26 cellular contexts compared by ENCODE assay signal in the genomic region with DNA sequence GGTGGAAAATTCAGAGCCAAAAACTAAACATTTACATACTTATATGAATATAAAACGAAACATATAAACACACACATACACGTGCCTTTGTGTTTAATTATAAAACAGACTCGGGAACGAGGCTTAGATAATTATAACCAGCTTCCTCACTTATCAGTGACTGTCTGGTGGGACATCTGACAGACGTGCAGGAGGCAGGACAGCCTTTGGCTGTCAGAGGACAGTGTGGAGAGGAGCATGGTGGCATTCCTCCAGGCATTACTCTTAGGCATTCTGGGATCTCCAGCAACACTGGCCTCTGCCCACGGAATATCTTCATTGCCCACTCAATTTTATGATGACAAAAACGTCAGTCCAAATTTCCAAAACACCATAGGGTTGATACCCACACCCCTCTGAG.
"Had no signal": no experiment of that assay in that cellular context is flagged by ENCODE, and none has a peak within 500 bp of the region (broad histone marks: within the 10 kb centered on the region; RNA-seq: fewer than 3 reads in every experiment).

No MANE protein-coding gene starts in this region.

- H3K36me3 Mint-ChIP-seq: activated CD4-positive, alpha-beta memory T cell treated with anti-CD3 and anti-CD28 coated beads for 36 hours; naive B cell; stimulated activated memory B cell treated with anti-CD40 and anti-IgM and Interleukin-4, amounts not matched to agents 10 μg/mL and 1 μg/mL and 100 μg/mL, for 72 hours had no signal

- H3K9me3 ChIP-seq: heart right ventricle, lower lobe of right lung, mucosa of descending colon, right lobe of liver, stomach, suprapubic skin, tibial nerve had no signal

- H3K9ac ChIP-seq: parathyroid adenoma had no signal

- H3K4me1 ChIP-seq: parathyroid adenoma, right lobe of liver had no signal

- H3K27ac Mint-ChIP-seq: activated CD4-positive, alpha-beta memory T cell treated with anti-CD3 and anti-CD28 coated beads for 36 hours; activated naive CD4-positive, alpha-beta T cell treated with anti-CD3 and anti-CD28 coated beads for 36 hours; activated T-cell treated with anti-CD3 and anti-CD28 coated beads, Interleukin-2, amount 50 U/mL, for 72 hours; naive B cell; stimulated activated memory B cell treated with anti-CD40 and anti-IgM and Interleukin-4, amounts not matched to agents 10 μg/mL and 1 μg/mL and 100 μg/mL, for 72 hours had no signal

- H3K27me3 ChIP-seq: right lobe of liver had no signal

- ATAC-seq: activated T-cell treated with anti-CD3 and anti-CD28 coated beads, Interleukin-2, amount 50 U/mL, for 72 hours; left colon; lower lobe of right lung; mucosa of descending colon; right lobe of liver; stimulated activated memory B cell treated with anti-CD40 and anti-IgM and Interleukin-4, amounts not matched to agents 10 μg/mL and 1 μg/mL and 100 μg/mL, for 72 hours had no signal

- H3K79me2 ChIP-seq: parathyroid adenoma had no signal

- H3K4me3 ChIP-seq: heart right ventricle, lower lobe of right lung, mucosa of descending colon, right lobe of liver, stomach, suprapubic skin, tibial nerve had no signal

- H3K4me3 Mint-ChIP-seq: activated CD4-positive, alpha-beta memory T cell treated with anti-CD3 and anti-CD28 coated beads for 36 hours; activated naive CD4-positive, alpha-beta T cell treated with anti-CD3 and anti-CD28 coated beads for 36 hours; activated T-cell treated with anti-CD3 and anti-CD28 coated beads, Interleukin-2, amount 50 U/mL, for 72 hours; naive B cell; stimulated activated memory B cell treated with anti-CD40 and anti-IgM and Interleukin-4, amounts not matched to agents 10 μg/mL and 1 μg/mL and 100 μg/mL, for 72 hours had no signal

- H2AFZ ChIP-seq: parathyroid adenoma had no signal

- H3K27ac ChIP-seq: heart right ventricle, lower lobe of right lung, parathyroid adenoma, right lobe of liver, stomach, suprapubic skin, tibial nerve had no signal

- H3K36me3 ChIP-seq: heart right ventricle, lower lobe of right lung, right lobe of liver, stomach, suprapubic skin, tibial nerve had no signal

- DNase-seq: activated CD4-positive, alpha-beta memory T cell treated with anti-CD3 and anti-CD28 coated beads for 36 hours; activated CD4-positive, alpha-beta T cell treated with anti-CD3 and anti-CD28 coated beads for 48 hours; activated effector memory CD4-positive, alpha-beta T cell treated with Interleukin-2 at 50 U/mL for 16 hours; activated naive CD4-positive, alpha-beta T cell treated with anti-CD3 and anti-CD28 coated beads for 36 hours; activated T-cell treated with anti-CD3 and anti-CD28 coated beads, Interleukin-2, amount 50 U/mL, for 72 hours; amygdala; cerebellar nuclear complex; erythroblast; foreskin fibroblast; heart right ventricle; islet precursor cell; left colon; lower lobe of right lung; mesendoderm; mucosa of descending colon; naive B cell; nucleus accumbens; right lobe of liver; small intestine; stimulated activated CD4-positive, alpha-beta T cell treated with anti-CD3 and anti-CD28 coated beads, Interleukin-2, amount 100 ng/mL, for 24 hours; stomach; T-helper 9 cell had no signal

- H3K9me3 Mint-ChIP-seq: activated CD4-positive, alpha-beta memory T cell treated with anti-CD3 and anti-CD28 coated beads for 36 hours; activated T-cell treated with anti-CD3 and anti-CD28 coated beads, Interleukin-2, amount 50 U/mL, for 72 hours; stimulated activated memory B cell treated with anti-CD40 and anti-IgM and Interleukin-4, amounts not matched to agents 10 μg/mL and 1 μg/mL and 100 μg/mL, for 72 hours had no signal
